2 cellular contexts compared by ENCODE assay signal in genomic region chr15:98771444-98772059, GRCh38.
TF ChIP-seq lines count a peak whose summit lies in the region.

No MANE protein-coding gene starts in this region.

TF ChIP-seq in A549, 52 proteins besides CTCF, POLR2A, EP300 and RAD21 (continued from another document):
- no peak for TF ChIP-seq RCOR1 (IDR thresholded peaks at IDR 0.05; ENCODE audit: low read depth, low read length)
TF ChIP-seq in A549: peak in this region for 0.

TF ChIP-seq in WTC11, 78 proteins besides CTCF, POLR2A, EP300 and RAD21 (continued from another document):
- TF ChIP-seq NR3C1 (CRISPR knock-in tag; conservative IDR thresholded peaks at IDR 0.05; ENCODE audit: low read depth) (no peak), ATF6 (CRISPR knock-in tag; IDR thresholded peaks at IDR 0.05) (no peak), CREM (CRISPR knock-in tag; IDR thresholded peaks at IDR 0.05) (no peak), ZNF317 (CRISPR knock-in tag; IDR thresholded peaks at IDR 0.05; ENCODE audit: borderline replicate concordance, low read depth) (no peak), NFYB (CRISPR knock-in tag; conservative IDR thresholded peaks at IDR 0.05; ENCODE audit: low read depth) (no peak), KAT7 (CRISPR knock-in tag; IDR thresholded peaks at IDR 0.05; ENCODE audit: borderline replicate concordance) (no peak), SP1 (CRISPR knock-in tag; conservative IDR thresholded peaks at IDR 0.05) (no peak), ZNF423 (CRISPR knock-in tag; IDR thresholded peaks at IDR 0.05) (no peak), MXD4 (CRISPR knock-in tag; IDR thresholded peaks at IDR 0.05; ENCODE audit: borderline replicate concordance) (no peak)
